ENCODE assay signal across 8 cellular contexts in genomic region chr2:148644885-148645134, GRCh38. TPM values are rescaled to one million over a fixed set of nuclear protein-coding genes. Genes with fewer than 3 reads are reported as not detected.
DNase-seq lines count a peak whose midpoint lies in the region; ATAC-seq, FAIRE-seq and TF ChIP-seq lines count a peak whose summit lies in the region.

No MANE protein-coding gene starts in this region.

- peak overlapping the region; percentile 85 for H3K27ac ChIP-seq in KOPT-K1 (ENCODE audit: low read depth, low read length, poor library complexity, severe bottlenecking)
- peak overlapping the region; percentile 89 to 100 (median 99) for H3K27ac ChIP-seq in dorsolateral prefrontal cortex

- no peak for DNase-seq in dorsolateral prefrontal cortex
- no peak for DNase-seq in naive B cell
- no peak for DNase-seq in HTR-8/SVneo (ENCODE audit: insufficient read length, low spot score)
- DNase-seq in stimulated activated CD4-positive, alpha-beta T cell treated with anti-CD3 and anti-CD28 coated beads, Interleukin-2, amount 100 ng/mL, for 24 hours, result no peak
- DNase-seq in OCI-M2 (lab: John Stamatoyannopoulos, UW; ENCODE audit: unreplicated experiment), result no peak

- H3K4me3 Mint-ChIP-seq in naive B cell, result peak overlapping the region; percentile 93 to 98 (median 96)

- H3K27me3 ChIP-seq in dorsolateral prefrontal cortex, result no peaks in the 10 kb centered on the region

- peaks cover 11% of the 10 kb centered on the region for H3K4me1 ChIP-seq in ES-I3 (ENCODE audit: insufficient read depth, low read length)

- peaks cover 0 to 7% of the 10 kb centered on the region in 2 donors for H3K36me3 Mint-ChIP-seq in naive B cell

- intact Hi-C loops in dorsolateral prefrontal cortex (cut with DNase I), result loop anchor here (2.0 to 10.0 kb wide), 7 partner anchors 170 to 620 kb away; partner anchors contain the start of genes KIF5C (in 1 of the 2), MBD5 (in 1 of the 2) and ORC4 (in 1 of the 2)

- peak overlapping the region; percentile 62 to 100 (median 94) for H3K4me3 ChIP-seq in dorsolateral prefrontal cortex

- ATAC-seq in GM21723 (IDR thresholded peaks at IDR 0.05; ENCODE audit: unreplicated experiment) (peak; percentile 46), naive B cell (ENCODE audit: low read depth in 2 of 2) (peak; percentile 45 to 47)

- H3K27me3 Mint-ChIP-seq in naive B cell, result peaks cover 0 to 4% (median 0%) of the 10 kb centered on the region in 3 donors

- H3K4me1 Mint-ChIP-seq in naive B cell, result peaks cover 28 to 40% (median 38%) of the 10 kb centered on the region in 3 donors

- peak overlapping the region; percentile 86 for H3K9ac ChIP-seq in ES-I3 (ENCODE audit: low read depth, low read length)

- no peaks in the 10 kb centered on the region for H3K9me3 Mint-ChIP-seq in naive B cell

- H3K9me3 ChIP-seq in ES-I3 (ENCODE audit: control insufficient read depth, insufficient read depth, low read length), result no peaks in the 10 kb centered on the region
- H3K9me3 ChIP-seq in KOPT-K1 (ENCODE audit: insufficient read depth, low read length, poor library complexity, severe bottlenecking), result no peaks in the 10 kb centered on the region

- H3K36me3 ChIP-seq in ES-I3 (ENCODE audit: insufficient read depth, low read length), result no peaks in the 10 kb centered on the region
- H3K36me3 ChIP-seq in KOPT-K1 (ENCODE audit: insufficient read depth, low read length), result no peaks in the 10 kb centered on the region

- FAIRE-seq in HTR-8/SVneo (lab: Jason Lieb, UNC), result no peak

- peak in 2 of 56 donors; percentile 27 to 36 for TF ChIP-seq CTCF in dorsolateral prefrontal cortex (IDR thresholded peaks at IDR 0.05 in 54 of 56, conservative IDR thresholded peaks at IDR 0.05 in 2 of 56; ENCODE audit: low read depth in 1 of 56, partially characterized antibody in 56 of 56)

- peak overlapping the region; percentile 97 to 99 (median 98) for H3K27ac Mint-ChIP-seq in naive B cell

RNA-seq across cellular contexts. Expression of gene EPC2, which starts 0.3 kb away (rescaled TPM):
- total RNA-seq in dorsolateral prefrontal cortex, result 10 to 100 TPM; 36.2 to 67.7 (median 47.7) TPM
- 1 to 10 TPM; 2.2 to 4.4 (median 3.6) TPM for polyA plus RNA-seq in naive B cell (ENCODE audit: low read depth in 6 of 6)
